In genomic region chr6:126054258-126054702, GRCh38 we compare ENCODE assay signal across 1 cellular context.
A peak's percentile ranks its signal among the peaks of the same experiment; 100 is the strongest.
TF ChIP-seq lines count a peak whose summit lies in the region.

No MANE protein-coding gene starts in this region.

TF ChIP-seq in K562, 482 proteins besides CTCF, POLR2A, EP300 and RAD21 (continued from another document and continues in another):
- peak; percentile 60; the same call in 1 of the 2 replicates for TF ChIP-seq ZNF79 (CRISPR knock-in tag; IDR thresholded peaks at IDR 0.05; ENCODE audit: low read depth)
- no peak for TF ChIP-seq KDM5B (IDR thresholded peaks at IDR 0.05; ENCODE audit: insufficient replicate concordance, low read depth, low read length)
- no peak for TF ChIP-seq NR4A1 (CRISPR knock-in tag; IDR thresholded peaks at IDR 0.05)
- no peak for TF ChIP-seq NR4A1 (tag; IDR thresholded peaks at IDR 0.05)
- TF ChIP-seq HDAC3 (IDR thresholded peaks at IDR 0.05; ENCODE audit: borderline replicate concordance, partially characterized antibody), result no peak
- no peak for TF ChIP-seq E4F1 (CRISPR knock-in tag; IDR thresholded peaks at IDR 0.05; ENCODE audit: borderline replicate concordance)
- TF ChIP-seq MEF2D (tag; conservative IDR thresholded peaks at IDR 0.05; ENCODE audit: low read depth), result no peak
- TF ChIP-seq ZNF274 (IDR thresholded peaks at IDR 0.05; ENCODE audit: borderline replicate concordance, low read depth, low read length), result no peak
- 0 out of 2 replicates have a peak, but pooled peaks have one; percentile 58 for TF ChIP-seq ZNF165 (CRISPR knock-in tag; IDR thresholded peaks at IDR 0.05; ENCODE audit: borderline replicate concordance)
- TF ChIP-seq YY1 (IDR thresholded peaks at IDR 0.05; ENCODE audit: borderline replicate concordance in 1 of 3, control insufficient read depth in 1 of 3, extremely low read depth in 1 of 3, insufficient read depth in 3 of 3, insufficient read length in 1 of 3, insufficient replicate concordance in 2 of 3, low read depth in 1 of 3, low read length in 2 of 3), result no peak
- no peak for TF ChIP-seq ZSCAN32 (CRISPR knock-in tag; IDR thresholded peaks at IDR 0.05)
- peak; percentile 65 for TF ChIP-seq ZFP1 (CRISPR knock-in tag; IDR thresholded peaks at IDR 0.05)
- no peak for TF ChIP-seq RBFOX2 (IDR thresholded peaks at IDR 0.05; ENCODE audit: low read depth, low read length)
- TF ChIP-seq CBFB (CRISPR knock-in tag; IDR thresholded peaks at IDR 0.05), result no peak
- TF ChIP-seq ERF (CRISPR knock-in tag; IDR thresholded peaks at IDR 0.05), result 0 out of 2 replicates have a peak, but pooled peaks have one; percentile 72
- TF ChIP-seq SMARCE1 (IDR thresholded peaks at IDR 0.05), result peak; percentile 89
- peak; percentile 47; the same call in 1 of the 2 replicates for TF ChIP-seq LEF1 (IDR thresholded peaks at IDR 0.05)
- TF ChIP-seq CREBBP (IDR thresholded peaks at IDR 0.05; ENCODE audit: low read depth, low read length), result no peak
- no peak for TF ChIP-seq C11orf30 (IDR thresholded peaks at IDR 0.05; ENCODE audit: low read depth)
- no peak for TF ChIP-seq HMG20A (CRISPR knock-in tag; conservative IDR thresholded peaks at IDR 0.05)
- no peak for TF ChIP-seq ZSCAN29 (IDR thresholded peaks at IDR 0.05)
- TF ChIP-seq MTA1 (IDR thresholded peaks at IDR 0.05; ENCODE audit: borderline replicate concordance), result 0 out of 2 replicates have a peak, but pooled peaks have one; percentile 78
- peak; percentile 82 for TF ChIP-seq VEZF1 (CRISPR knock-in tag; IDR thresholded peaks at IDR 0.05)
- peak; percentile 76 for TF ChIP-seq RAD51 (IDR thresholded peaks at IDR 0.05; ENCODE audit: borderline replicate concordance, low read depth)
- no peak for TF ChIP-seq E2F5 (CRISPR knock-in tag; IDR thresholded peaks at IDR 0.05)
- TF ChIP-seq SMARCA4 (IDR thresholded peaks at IDR 0.05), result peak; percentile 87
- TF ChIP-seq CHCHD3 (CRISPR knock-in tag; IDR thresholded peaks at IDR 0.05), result no peak
- no peak for TF ChIP-seq KLF10 (CRISPR knock-in tag; IDR thresholded peaks at IDR 0.05)
- TF ChIP-seq MBD2 (IDR thresholded peaks at IDR 0.05; ENCODE audit: borderline replicate concordance, low read depth), result no peak
- no peak for TF ChIP-seq STAT5A (IDR thresholded peaks at IDR 0.05; ENCODE audit: borderline replicate concordance, low read length)
- no peak for TF ChIP-seq ZNF75A (CRISPR knock-in tag; IDR thresholded peaks at IDR 0.05)
- peak; percentile 38 for TF ChIP-seq NCOR1 (IDR thresholded peaks at IDR 0.05)
- TF ChIP-seq MTF1 (CRISPR knock-in tag; IDR thresholded peaks at IDR 0.05; ENCODE audit: borderline replicate concordance), result no peak
- TF ChIP-seq RBM14 (IDR thresholded peaks at IDR 0.05; ENCODE audit: borderline replicate concordance, insufficient read depth, low read depth, low read length), result no peak
- TF ChIP-seq POLR2B (IDR thresholded peaks at IDR 0.05; ENCODE audit: low read depth, partially characterized antibody), result no peak
- TF ChIP-seq HMBOX1 (IDR thresholded peaks at IDR 0.05), result no peak
- no peak for TF ChIP-seq HNRNPH1 (optimal IDR thresholded peaks at IDR 0.05; ENCODE audit: low read depth, low read length)
- TF ChIP-seq ZNF3 (CRISPR knock-in tag; IDR thresholded peaks at IDR 0.05), result no peak
- no peak for TF ChIP-seq UBTF (IDR thresholded peaks at IDR 0.05; ENCODE audit: borderline replicate concordance in 1 of 2, low read depth in 2 of 2, low read length in 2 of 2)
- TF ChIP-seq ZNF449 (CRISPR knock-in tag; IDR thresholded peaks at IDR 0.05), result no peak
- TF ChIP-seq POLR3G (IDR thresholded peaks at IDR 0.05; ENCODE audit: extremely low read depth, insufficient read length, insufficient replicate concordance), result no peak
- TF ChIP-seq USF1 (CRISPR knock-in tag; IDR thresholded peaks at IDR 0.05), result peak; percentile 52
- TF ChIP-seq ATF1 (CRISPR knock-in tag; IDR thresholded peaks at IDR 0.05), result no peak
- TF ChIP-seq ATF1 (tag; IDR thresholded peaks at IDR 0.05), result peak; percentile 79
- peak; percentile 78 for TF ChIP-seq ZBTB9 (CRISPR knock-in tag; IDR thresholded peaks at IDR 0.05)
- no peak for TF ChIP-seq ZNF699 (CRISPR knock-in tag; IDR thresholded peaks at IDR 0.05; ENCODE audit: insufficient replicate concordance)
- peak in 1 of 2 experiments; percentile 35 for TF ChIP-seq E2F6 (IDR thresholded peaks at IDR 0.05; ENCODE audit: borderline replicate concordance in 1 of 2, extremely low read depth in 1 of 2, insufficient read depth in 1 of 2, insufficient read length in 1 of 2, low read depth in 1 of 2, low read length in 1 of 2, poor library complexity in 1 of 2, severe bottlenecking in 1 of 2)
- no peak for TF ChIP-seq ZNF121 (CRISPR knock-in tag; conservative IDR thresholded peaks at IDR 0.05)
- no peak for TF ChIP-seq PCBP1 (IDR thresholded peaks at IDR 0.05; ENCODE audit: low read depth, low read length, poor library complexity, severe bottlenecking)
- TF ChIP-seq RNF2 (IDR thresholded peaks at IDR 0.05), result peak; percentile 69; the same call in 1 of the 2 replicates
- TF ChIP-seq ZBTB34 (CRISPR knock-in tag; IDR thresholded peaks at IDR 0.05), result no peak
- peak; percentile 2 for TF ChIP-seq SMARCB1 (IDR thresholded peaks at IDR 0.05; ENCODE audit: insufficient read length, low read depth)
- TF ChIP-seq HEY1 (CRISPR knock-in tag; IDR thresholded peaks at IDR 0.05; ENCODE audit: borderline replicate concordance), result no peak
- TF ChIP-seq ZNF143 (CRISPR knock-in tag; IDR thresholded peaks at IDR 0.05), result no peak
- no peak for TF ChIP-seq NFYB (IDR thresholded peaks at IDR 0.05; ENCODE audit: extremely low read depth, insufficient read length)
- no peak for TF ChIP-seq KLF13 (tag; IDR thresholded peaks at IDR 0.05; ENCODE audit: borderline replicate concordance, low read depth)
- TF ChIP-seq KLF16 (IDR thresholded peaks at IDR 0.05), result peak; percentile 51; the same call in 1 of the 2 replicates
- no peak for TF ChIP-seq HNRNPLL (IDR thresholded peaks at IDR 0.05; ENCODE audit: low read depth, low read length, poor library complexity, severe bottlenecking)
